ENCODE assay signal across 19 cellular contexts in the genomic region with DNA sequence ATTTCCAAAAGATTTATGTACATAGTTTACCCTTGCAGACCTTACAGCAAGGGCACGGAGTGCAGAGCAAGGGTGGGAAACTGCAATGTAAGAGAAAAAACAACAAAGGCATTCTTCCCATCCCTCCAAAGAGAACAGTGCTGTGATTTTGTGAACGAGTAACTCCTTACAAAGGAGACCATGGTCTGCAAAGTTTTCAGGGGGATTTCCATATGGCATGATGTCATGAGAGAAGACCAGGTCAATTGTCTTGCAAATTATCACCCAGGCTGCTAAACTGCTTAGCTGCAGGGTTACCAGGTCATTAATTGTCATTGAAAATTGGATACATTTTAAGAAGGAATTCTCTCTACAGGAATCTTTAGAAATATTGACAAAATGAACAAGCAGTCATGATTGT. TPM values are rescaled to one million over a fixed set of nuclear protein-coding genes. Genes with fewer than 3 reads are reported as not detected.
"Had no signal": no experiment of that assay in that cellular context is flagged by ENCODE, and none has a peak within 500 bp of the region (broad histone marks: within the 10 kb centered on the region; RNA-seq: fewer than 3 reads in every experiment).

No MANE protein-coding gene starts in this region.

- DNase-seq: activated CD4-positive, alpha-beta T cell treated with anti-CD3 and anti-CD28 coated beads for 36 hours; activated CD8-positive, alpha-beta T cell treated with anti-CD3 and anti-CD28 coated beads for 36 hours; activated naive CD4-positive, alpha-beta T cell treated with anti-CD3 and anti-CD28 coated beads, Interleukin-2, amount 50 U/mL, for 16 hours; cortex of kidney; effector memory CD8-positive, alpha-beta T cell; hippocampal formation; kidney; SHP77; spleen; stimulated activated naive CD8-positive, alpha-beta T cell treated with anti-CD3 and anti-CD28 coated beads, Interleukin-15, Interleukin-2, amounts not matched to agents 100 U/mL and 50 U/mL, for 24 hours; testis had no signal

- H3K4me1 ChIP-seq: prostate gland, spleen, testis had no signal

- H3K36me3 ChIP-seq: prostate gland, spleen had no signal

- H3K27me3 Mint-ChIP-seq: activated CD8-positive, alpha-beta T cell treated with anti-CD3 and anti-CD28 coated beads for 36 hours; central memory CD8-positive, alpha-beta T cell; effector memory CD8-positive, alpha-beta T cell had no signal

- H3K27me3 ChIP-seq: body of pancreas, testis had no signal

- H3K4me1 Mint-ChIP-seq: activated CD4-positive, alpha-beta T cell treated with anti-CD3 and anti-CD28 coated beads for 36 hours; activated T-helper 17 cell treated with anti-CD3 and anti-CD28 coated beads, Interleukin-2, amount 50 U/mL, for 72 hours; central memory CD8-positive, alpha-beta T cell; mesothelial cell of epicardium had no signal

- H3K4me3 Mint-ChIP-seq: activated CD4-positive, alpha-beta T cell treated with anti-CD3 and anti-CD28 coated beads for 36 hours; activated CD8-positive, alpha-beta T cell treated with anti-CD3 and anti-CD28 coated beads for 36 hours; activated T-helper 17 cell treated with anti-CD3 and anti-CD28 coated beads, Interleukin-2, amount 50 U/mL, for 72 hours; central memory CD8-positive, alpha-beta T cell; effector memory CD8-positive, alpha-beta T cell; mesothelial cell of epicardium; T-helper 2 cell treated with Interferon-gamma antibody and Interleukin-4, amounts not matched to agents 5 μg/mL and 100 μg/mL, for 36 hours had no signal

- H3K4me3 ChIP-seq: body of pancreas, prostate gland, spleen, testis had no signal

- H3K27ac Mint-ChIP-seq: activated CD4-positive, alpha-beta T cell treated with anti-CD3 and anti-CD28 coated beads for 36 hours; activated CD8-positive, alpha-beta T cell treated with anti-CD3 and anti-CD28 coated beads for 36 hours; activated T-helper 17 cell treated with anti-CD3 and anti-CD28 coated beads, Interleukin-2, amount 50 U/mL, for 72 hours; effector memory CD8-positive, alpha-beta T cell; mesothelial cell of epicardium; T-helper 2 cell treated with Interferon-gamma antibody and Interleukin-4, amounts not matched to agents 5 μg/mL and 100 μg/mL, for 36 hours had no signal

- H3K9me3 Mint-ChIP-seq: activated CD8-positive, alpha-beta T cell treated with anti-CD3 and anti-CD28 coated beads for 36 hours; activated T-helper 17 cell treated with anti-CD3 and anti-CD28 coated beads, Interleukin-2, amount 50 U/mL, for 72 hours; mesothelial cell of epicardium; T-helper 2 cell treated with Interferon-gamma antibody and Interleukin-4, amounts not matched to agents 5 μg/mL and 100 μg/mL, for 36 hours had no signal

- H3K36me3 Mint-ChIP-seq: mesothelial cell of epicardium had no signal

- H3K9me3 ChIP-seq: body of pancreas, prostate gland, spleen, testis had no signal

- ATAC-seq: activated CD4-positive, alpha-beta T cell treated with anti-CD3 and anti-CD28 coated beads for 36 hours; activated CD8-positive, alpha-beta T cell treated with anti-CD3 and anti-CD28 coated beads for 36 hours; activated T-helper 17 cell treated with anti-CD3 and anti-CD28 coated beads, Interleukin-2, amount 50 U/mL, for 72 hours; body of pancreas; effector memory CD8-positive, alpha-beta T cell; sciatic nerve; stimulated activated naive CD8-positive, alpha-beta T cell treated with anti-CD3 and anti-CD28 coated beads, Interleukin-15, Interleukin-2, amounts not matched to agents 100 U/mL and 50 U/mL, for 24 hours had no signal

- H3K27ac ChIP-seq: body of pancreas, prostate gland, spleen, testis had no signal

- FAIRE-seq: kidney had no signal

RNA-seq across cellular contexts. Expression of a gene that starts 58.3 kb away (rescaled TPM):
- total RNA-seq: activated CD4-positive, alpha-beta T cell treated with anti-CD3 and anti-CD28 coated beads for 36 hours; activated CD8-positive, alpha-beta T cell treated with anti-CD3 and anti-CD28 coated beads for 36 hours; activated T-helper 17 cell treated with anti-CD3 and anti-CD28 coated beads, Interleukin-2, amount 50 U/mL, for 72 hours; body of pancreas had no signal
- polyA plus RNA-seq: liver had no signal
